8 cellular contexts compared by ENCODE assay signal in the genomic region with DNA sequence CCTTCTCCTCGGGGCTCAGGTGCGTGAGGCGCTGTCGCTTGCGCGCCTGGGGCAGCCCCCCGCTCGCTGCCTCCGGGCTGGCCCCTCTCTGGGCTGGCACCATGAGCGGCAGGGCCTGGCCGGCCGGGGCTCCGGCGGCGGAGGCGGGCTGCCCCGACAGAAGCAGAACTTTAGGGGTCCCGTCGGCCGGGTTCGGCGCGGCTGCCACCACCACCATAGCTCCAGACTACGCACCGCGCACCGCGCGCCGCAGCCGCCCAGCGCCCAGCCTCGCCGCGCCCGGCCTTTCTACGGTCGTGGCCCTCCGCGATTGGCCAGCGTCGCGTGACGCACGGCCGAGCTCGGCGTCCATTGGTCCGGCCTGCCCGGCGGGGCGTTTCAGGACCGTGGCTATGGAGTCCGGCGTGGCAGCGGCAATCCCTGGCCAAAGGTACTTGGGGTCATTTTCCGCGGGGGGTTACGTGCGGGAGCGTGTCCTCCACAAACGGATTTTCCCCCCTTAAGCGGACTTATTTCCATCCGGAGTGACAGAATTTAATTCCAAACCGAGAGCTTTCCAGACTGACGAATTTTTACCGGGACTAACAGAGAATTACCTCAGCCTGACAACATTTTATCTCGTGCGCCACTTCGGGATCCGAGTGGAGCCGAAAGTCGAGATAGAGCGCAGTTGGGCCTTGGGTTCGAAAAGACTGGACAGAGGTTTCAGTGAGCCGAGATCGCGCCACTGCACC. TPM values are rescaled to one million over a fixed set of nuclear protein-coding genes. Genes with fewer than 3 reads are reported as not detected.
DNase-seq lines count a peak whose midpoint lies in the region; ATAC-seq and TF ChIP-seq lines count a peak whose summit lies in the region.

A gene (minus strand): TSS at position 262 of the 734 bp plus-strand sequence.

- peak; percentile 80 for DNase-seq in 8988T
- DNase-seq in NCI-H2171 treated with DMSO at 0.1 percent for 48 hours (lab: John Stamatoyannopoulos, UW), result peak; percentile 85
- DNase-seq in T47D (ENCODE audit: low read depth in 1 of 2, low spot score in 1 of 2), result peak; percentile 88 to 96

- H3K4me2 ChIP-seq in skeletal muscle satellite cell (ENCODE audit: low read length), result peak within 1 kb of the TSS; percentile 95

- H3K27me3 ChIP-seq in iPS-18a (ENCODE audit: control insufficient read depth, insufficient read depth, low read length), result no peaks in the 10 kb centered on the region
- H3K27me3 ChIP-seq in skeletal muscle satellite cell (ENCODE audit: control insufficient read depth, insufficient read depth, low read length), result no peaks in the 10 kb centered on the region

- H3K9ac ChIP-seq in iPS-18a (ENCODE audit: low read length) (peak within 1 kb of the TSS; percentile 91), skeletal muscle satellite cell (ENCODE audit: low read depth, low read length) (peak within 1 kb of the TSS; percentile 99)

- H3K27ac ChIP-seq in VCaP (peak within 1 kb of the TSS; percentile 97), iPS-18a (ENCODE audit: low read length) (peak within 1 kb of the TSS; percentile 36)

- ATAC-seq in GM18519 (IDR thresholded peaks at IDR 0.05; ENCODE audit: low FRiP score, unreplicated experiment) (peak; percentile 54), HG03045 (IDR thresholded peaks at IDR 0.05; ENCODE audit: unreplicated experiment) (peak; percentile 87)

- in situ Hi-C loops in T47D (cut with HindIII; ENCODE audit: low pct_unique_long_range_greater_than_20kb, low sequenced_read_pairs), result no loop called here

- H3K9me3 ChIP-seq in iPS-18a (ENCODE audit: control insufficient read depth, low read depth, low read length), result no peaks in the 10 kb centered on the region
- no peaks in the 10 kb centered on the region for H3K9me3 ChIP-seq in skeletal muscle satellite cell (replicated peaks; ENCODE audit: low read length)

- H3K4me1 ChIP-seq in iPS-18a (ENCODE audit: control insufficient read depth, low read depth, low read length) (peaks cover 11% of the 10 kb centered on the region), skeletal muscle satellite cell (ENCODE audit: control insufficient read depth, insufficient read depth, low read length) (peaks cover 16% of the 10 kb centered on the region)

- H3K36me3 ChIP-seq in iPS-18a (ENCODE audit: control insufficient read depth, low read depth, low read length) (peaks cover 24% of the 10 kb centered on the region), skeletal muscle satellite cell (ENCODE audit: insufficient read depth, low read length) (peaks cover 34% of the 10 kb centered on the region)

- TF ChIP-seq CTCF in VCaP (conservative IDR thresholded peaks at IDR 0.05), result no peak

- peak within 1 kb of the TSS; percentile 85 for H3K4me3 ChIP-seq in iPS-18a (ENCODE audit: low read length)
- peak within 1 kb of the TSS; percentile 84 for H3K4me3 ChIP-seq in skeletal muscle satellite cell (ENCODE audit: low read length)

RNA-seq across cellular contexts. Expression of the gene that starts here (rescaled TPM):
- 153 and 161 TPM in 2 replicates for total RNA-seq in skeletal muscle satellite cell (2012; rRNA removed)

Comparison
In these comparisons a context has a peak if more than half of its experiments do, and no peak if none do; other contexts are left out.
1. Peak in every context shown above with its lines: DNase-seq, ATAC-seq, H3K4me3 ChIP-seq and H3K27ac ChIP-seq.